ENCODE assay signal across 28 cellular contexts in the genomic region with DNA sequence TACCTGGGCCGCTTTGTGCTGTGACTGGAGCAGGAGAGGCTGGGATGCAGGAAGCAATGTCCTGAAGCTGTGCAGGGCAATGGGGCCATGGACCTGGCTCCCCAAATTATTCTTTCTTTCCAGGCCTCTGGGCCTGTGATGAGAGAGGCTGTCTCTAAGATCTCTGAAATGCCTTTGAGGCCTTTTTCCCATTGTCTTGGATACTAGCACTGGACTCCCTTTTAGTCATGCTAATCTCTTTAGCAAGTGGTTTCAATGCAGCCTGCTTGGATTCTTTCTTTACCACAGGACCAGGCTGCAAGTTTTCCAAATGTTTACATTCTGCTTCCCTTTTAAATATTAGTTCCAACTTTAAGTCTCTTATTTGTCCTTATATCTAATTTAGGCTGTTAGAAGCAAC.
"Had no signal": no experiment of that assay in that cellular context is flagged by ENCODE, and none has a peak within 500 bp of the region (broad histone marks: within the 10 kb centered on the region; RNA-seq: fewer than 3 reads in every experiment).

No MANE protein-coding gene starts in this region.

- H3K36me3 ChIP-seq: esophagus squamous epithelium, heart right ventricle, left lung, prostate gland, right atrium auricular region, tibial artery had no signal

- H3K36me3 Mint-ChIP-seq: mesothelial cell of epicardium; stimulated activated effector memory CD8-positive, alpha-beta T cell treated with anti-CD3 and anti-CD28 coated beads, Interleukin-12 subunit alpha, Interleukin-12 subunit beta, amount 100 ng/mL, for 72 hours; type B pancreatic cell had no signal

- H3K4me3 Mint-ChIP-seq: effector memory CD8-positive, alpha-beta T cell; mesothelial cell of epicardium; naive thymus-derived CD4-positive, alpha-beta T cell; nephron; stimulated activated effector memory CD8-positive, alpha-beta T cell treated with anti-CD3 and anti-CD28 coated beads, Interleukin-12 subunit alpha, Interleukin-12 subunit beta, amount 100 ng/mL, for 72 hours; type B pancreatic cell had no signal

- H3K4me1 ChIP-seq: esophagus squamous epithelium, left lung, prostate gland, right atrium auricular region, testis had no signal

- H3K27ac Mint-ChIP-seq: effector memory CD8-positive, alpha-beta T cell; mesothelial cell of epicardium; naive thymus-derived CD4-positive, alpha-beta T cell; nephron; stimulated activated effector memory CD8-positive, alpha-beta T cell treated with anti-CD3 and anti-CD28 coated beads, Interleukin-12 subunit alpha, Interleukin-12 subunit beta, amount 100 ng/mL, for 72 hours; type B pancreatic cell had no signal

- H3K4me3 ChIP-seq: coronary artery, esophagus squamous epithelium, heart right ventricle, left lung, prostate gland, right atrium auricular region, smooth muscle cell, testis, tibial artery had no signal

- ATAC-seq: effector memory CD8-positive, alpha-beta T cell; heart right ventricle; left cardiac atrium; left lung; naive thymus-derived CD4-positive, alpha-beta T cell; sciatic nerve; stimulated activated effector memory CD8-positive, alpha-beta T cell treated with anti-CD3 and anti-CD28 coated beads, Interleukin-12 subunit alpha, Interleukin-12 subunit beta, amount 100 ng/mL, for 72 hours; stimulated activated naive CD8-positive, alpha-beta T cell treated with anti-CD3 and anti-CD28 coated beads, Interleukin-15, Interleukin-2, amounts not matched to agents 100 U/mL and 50 U/mL, for 24 hours had no signal

- H3K27ac ChIP-seq: coronary artery, esophagus squamous epithelium, heart right ventricle, left lung, prostate gland, right atrium auricular region, testis, tibial artery had no signal

- DNase-seq: effector memory CD8-positive, alpha-beta T cell; erythroblast; esophagus squamous epithelium; foreskin melanocyte; glutamatergic neuron; heart right ventricle; hippocampal formation; left cardiac atrium; left lung; mesenchymal stem cell; naive thymus-derived CD4-positive, alpha-beta T cell; nucleus accumbens; stimulated activated CD4-positive, alpha-beta T cell treated with anti-CD3 and anti-CD28 coated beads, Interleukin-12 subunit alpha, Interleukin-12 subunit beta, amount 100 ng/mL, for 4 hours; stimulated activated CD4-positive, alpha-beta T cell treated with anti-CD3 and anti-CD28 coated beads, Interleukin-1b, Interleukin-23, amount 100 ng/mL, for 48 hours; stimulated activated CD4-positive, alpha-beta T cell treated with anti-CD3 and anti-CD28 coated beads, Interleukin-4, amount 100 ng/mL, for 24 hours; stimulated activated naive CD8-positive, alpha-beta T cell treated with anti-CD3 and anti-CD28 coated beads, Interleukin-15, Interleukin-2, amounts not matched to agents 100 U/mL and 50 U/mL, for 24 hours; substantia nigra; testis; tibial artery had no signal

- H3K9me3 ChIP-seq: esophagus squamous epithelium, prostate gland, right atrium auricular region, testis, tibial artery had no signal

- H3K27me3 ChIP-seq: esophagus squamous epithelium, heart right ventricle, left lung, right atrium auricular region, testis, tibial artery had no signal

- H3K4me2 ChIP-seq: smooth muscle cell had no signal

- H3K4me1 Mint-ChIP-seq: mesothelial cell of epicardium; nephron; stimulated activated effector memory CD8-positive, alpha-beta T cell treated with anti-CD3 and anti-CD28 coated beads, Interleukin-12 subunit alpha, Interleukin-12 subunit beta, amount 100 ng/mL, for 72 hours had no signal

- H3K27me3 Mint-ChIP-seq: effector memory CD8-positive, alpha-beta T cell; naive thymus-derived CD4-positive, alpha-beta T cell; type B pancreatic cell had no signal
